Comparison of ENCODE assay signal across 20 cellular contexts in genomic region chr5:172031894-172032461, GRCh38.
"Had no signal": no experiment of that assay in that cellular context is flagged by ENCODE, and none has a peak within 500 bp of the region (broad histone marks: within the 10 kb centered on the region; RNA-seq: fewer than 3 reads in every experiment).

No MANE protein-coding gene starts in this region.

- H3K9me3 ChIP-seq: SK-N-SH had no signal

- H3K4me2 ChIP-seq: KMS-11, SK-N-SH had no signal

- H3K9ac ChIP-seq: KMS-11, SK-N-SH had no signal

- DNase-seq: Kasumi-1, MM.1S, NCI-H1092 treated with DMSO at 0.1 percent for 48 hours, NCI-H1436, NCI-H187, NCI-H2029, NCI-H2081 treated with DMSO at 0.1 percent for 48 hours, NCI-H2171, NCI-H226, NCI-H446, NCI-H510A, NCI-H524 treated with DMSO at 0.1 percent for 48 hours, NCI-H69, NCI-H774, SHP77, SK-N-SH, SW 1271 had no signal

- H3K27ac ChIP-seq: HL-60, KMS-11, RWPE1 had no signal
